Comparison of ENCODE assay signal across 21 cellular contexts in the genomic region with DNA sequence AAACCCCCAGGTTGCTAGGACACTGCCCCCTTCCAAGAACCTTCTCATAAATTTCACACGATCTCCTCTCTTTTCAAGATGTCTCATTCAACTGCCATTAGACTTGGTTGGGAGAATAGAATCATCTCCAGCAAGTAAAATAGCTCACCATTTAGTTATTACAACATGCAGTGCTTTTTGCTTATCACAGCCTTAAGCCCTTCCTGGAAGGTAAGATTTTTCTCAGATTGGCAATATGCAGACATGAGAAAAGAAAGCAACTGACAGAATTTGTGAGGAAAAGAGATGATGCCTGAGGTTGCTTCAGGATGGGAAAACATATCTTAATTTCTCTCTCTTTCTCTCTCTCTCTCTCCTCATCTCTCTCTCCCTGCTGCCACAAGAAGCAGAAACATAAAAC.
A peak's percentile ranks its signal among the peaks of the same experiment; 100 is the strongest.
DNase-seq lines count a peak whose midpoint lies in the region; ATAC-seq and TF ChIP-seq lines count a peak whose summit lies in the region.
"Had no signal": no experiment of that assay in that cellular context is flagged by ENCODE, and none has a peak within 500 bp of the region (broad histone marks: within the 10 kb centered on the region; RNA-seq: fewer than 3 reads in every experiment).

No MANE protein-coding gene starts in this region.

- H3K27me3 Mint-ChIP-seq in GM23338 (ENCODE audit: insufficient read depth, low read depth, poor library complexity), result no peaks in the 10 kb centered on the region

- H3K27ac ChIP-seq in GM23338 (ENCODE audit: low read depth), result no peak overlapping the region
- no peak overlapping the region for H3K27ac ChIP-seq in gastrocnemius medialis
- H3K27ac ChIP-seq: A549, Peyer's patch, SJSA1 had no signal

- peak overlapping the region; percentile 43; the same call in 1 of the 2 replicates for H2AFZ ChIP-seq in GM23338

- no peak for ATAC-seq in GM23338
- ATAC-seq in gastrocnemius medialis, result no peak
- ATAC-seq: A549, HCT116, Right ventricle myocardium inferior had no signal

- H3K27me3 ChIP-seq in GM23338 (ENCODE audit: insufficient read depth), result no peaks in the 10 kb centered on the region
- no peaks in the 10 kb centered on the region for H3K27me3 ChIP-seq in adipocyte (replicated peaks; ENCODE audit: control insufficient read depth, insufficient read depth, low read length)
- no peaks in the 10 kb centered on the region for H3K27me3 ChIP-seq in skeletal muscle satellite cell (ENCODE audit: control insufficient read depth, insufficient read depth, low read length)
- H3K27me3 ChIP-seq in gastrocnemius medialis, result no peaks in the 10 kb centered on the region
- no peaks in the 10 kb centered on the region for H3K27me3 ChIP-seq in HAP-1 (ENCODE audit: low read depth)
- H3K27me3 ChIP-seq: BE2C, Peyer's patch, SJSA1 had no signal

- no peak for TF ChIP-seq POLR2A in gastrocnemius medialis (IDR thresholded peaks at IDR 0.05)

- H3F3A ChIP-seq in GM23338 (replicated peaks; ENCODE audit: low read depth), result no peaks in the 10 kb centered on the region

- H3K9ac ChIP-seq in adipocyte (ENCODE audit: low read length) (peak overlapping the region; percentile 18), skeletal muscle satellite cell (ENCODE audit: low read depth, low read length) (peak overlapping the region; percentile 9)

- H4K20me1 ChIP-seq in GM23338 (replicated peaks; ENCODE audit: insufficient read depth), result no peaks in the 10 kb centered on the region

- no peak overlapping the region for H3K27ac Mint-ChIP-seq in GM23338
- H3K27ac Mint-ChIP-seq: IgD-negative memory B cell had no signal

- H3K9me3 Mint-ChIP-seq in GM23338, result no peaks in the 10 kb centered on the region
- H3K9me3 Mint-ChIP-seq: IgD-negative memory B cell had no signal

- H3K4me3 ChIP-seq in GM23338 (no peak overlapping the region), adipocyte (ENCODE audit: low read length) (no peak overlapping the region), fibroblast of pulmonary artery (replicated peaks; ENCODE audit: low read depth, low read length) (no peak overlapping the region), skeletal muscle satellite cell (ENCODE audit: low read length) (no peak overlapping the region), gastrocnemius medialis (no peak overlapping the region), HAP-1 (no peak overlapping the region)
- H3K4me3 ChIP-seq: A549, Peyer's patch, SJSA1 had no signal

- no peaks in the 10 kb centered on the region for H3K9me2 ChIP-seq in GM23338 (ENCODE audit: insufficient read depth)

- H3K79me2 ChIP-seq in GM23338 (replicated peaks; ENCODE audit: insufficient read depth), result no peaks in the 10 kb centered on the region

- in situ Hi-C loops in gastrocnemius medialis (cut with MboI; ENCODE audit: low sequenced_read_pairs in 4 of 4) (no loop called here), HAP-1 (cut with MboI; ENCODE audit: low sequenced_read_pairs) (no loop called here)

- H3K4me1 ChIP-seq in GM23338 (ENCODE audit: insufficient read depth), result peaks cover 17% of the 10 kb centered on the region
- H3K4me1 ChIP-seq in adipocyte (ENCODE audit: control insufficient read depth, insufficient read depth, low read length), result peaks cover 50% of the 10 kb centered on the region
- peaks cover 58% of the 10 kb centered on the region for H3K4me1 ChIP-seq in skeletal muscle satellite cell (ENCODE audit: control insufficient read depth, insufficient read depth, low read length)
- no peaks in the 10 kb centered on the region for H3K4me1 ChIP-seq in gastrocnemius medialis
- H3K4me1 ChIP-seq in HAP-1, result peaks cover 42% of the 10 kb centered on the region
- H3K4me1 ChIP-seq: A549, BE2C, Peyer's patch, SJSA1 had no signal

- H3K4me1 Mint-ChIP-seq in GM23338, result peaks cover 18% of the 10 kb centered on the region; the same call in 2 of the 3 replicates

- intact Hi-C loops in gastrocnemius medialis (cut with DNase I; ENCODE audit: low total_unique reads), result no loop called here

- DNase-seq in GM23338 (ENCODE audit: low spot score), result no peak
- DNase-seq in adipocyte (ENCODE audit: low read depth), result peak; percentile 9
- DNase-seq in fibroblast of pulmonary artery (ENCODE audit: low read depth), result peak; percentile 33
- DNase-seq in GM10266 (ENCODE audit: extremely low spot score), result no peak
- no peak for DNase-seq in gastrocnemius medialis
- no peak for DNase-seq in HAP-1 (ENCODE audit: low spot score in 2 of 2)
- DNase-seq: BE2C, DMS53, GDM1, GOT3, NCI-H1105 treated with DMSO at 0.1 percent for 48 hours, NCI-H2029 treated with DMSO at 0.1 percent for 48 hours, NCI-H345, NCI-H524 treated with DMSO at 0.1 percent for 48 hours, Peyer's patch had no signal

- no peak overlapping the region for H3K4me3 Mint-ChIP-seq in GM23338
- H3K4me3 Mint-ChIP-seq: IgD-negative memory B cell had no signal

- no peaks in the 10 kb centered on the region for H3K36me3 Mint-ChIP-seq in GM23338 (ENCODE audit: low read depth)
- H3K36me3 Mint-ChIP-seq: IgD-negative memory B cell had no signal

- TF ChIP-seq CTCF in GM23338 (conservative IDR thresholded peaks at IDR 0.05; ENCODE audit: low read depth in 2 of 2) (no peak), fibroblast of pulmonary artery (IDR thresholded peaks at IDR 0.05; ENCODE audit: low read length, missing control alignments) (no peak), GM10266 (IDR thresholded peaks at IDR 0.05; ENCODE audit: control insufficient read depth, insufficient read depth, low read depth, missing control alignments) (no peak), gastrocnemius medialis (IDR thresholded peaks at IDR 0.05 in 4 of 5, conservative IDR thresholded peaks at IDR 0.05 in 1 of 5) (no peak)

- H3K4me2 ChIP-seq in GM23338, result no peak overlapping the region
- H3K4me2 ChIP-seq in skeletal muscle satellite cell (ENCODE audit: low read length), result peak overlapping the region; percentile 56
- H3K4me2 ChIP-seq: A549 had no signal

- H3K36me3 ChIP-seq in GM23338 (ENCODE audit: insufficient read depth) (no peaks in the 10 kb centered on the region), adipocyte (ENCODE audit: control insufficient read depth, insufficient read depth, low read length, severe bottlenecking) (no peaks in the 10 kb centered on the region), skeletal muscle satellite cell (ENCODE audit: insufficient read depth, low read length) (no peaks in the 10 kb centered on the region), gastrocnemius medialis (no peaks in the 10 kb centered on the region), HAP-1 (replicated peaks) (no peaks in the 10 kb centered on the region)
- H3K36me3 ChIP-seq: BE2C, Peyer's patch, SJSA1 had no signal

- no peaks in the 10 kb centered on the region for H3K9me3 ChIP-seq in adipocyte (ENCODE audit: control insufficient read depth, low read length)
- no peaks in the 10 kb centered on the region for H3K9me3 ChIP-seq in skeletal muscle satellite cell (replicated peaks; ENCODE audit: low read length)
- no peaks in the 10 kb centered on the region for H3K9me3 ChIP-seq in gastrocnemius medialis
- no peaks in the 10 kb centered on the region for H3K9me3 ChIP-seq in HAP-1
- H3K9me3 ChIP-seq: A549, BE2C, Peyer's patch, SJSA1 had no signal

TF ChIP-seq in GM23338, 12 proteins besides CTCF, POLR2A, EP300 and RAD21:
- TF ChIP-seq POLR2AphosphoS5 (IDR thresholded peaks at IDR 0.05; ENCODE audit: low read depth) (no peak), CREB1 (CRISPR knock-in tag; IDR thresholded peaks at IDR 0.05; ENCODE audit: low read depth) (no peak)

Comparison
In these comparisons a context has a peak if more than half of its experiments do, and no peak if none do; other contexts are left out.
1. DNase-seq: peak in adipocyte (single experiment) and fibroblast of pulmonary artery (single experiment); none in GM23338 (single experiment), GM10266 (single experiment), gastrocnemius medialis (0 of 2) and HAP-1 (0 of 2).